Comparison of ENCODE assay signal across 29 cellular contexts in the genomic region with DNA sequence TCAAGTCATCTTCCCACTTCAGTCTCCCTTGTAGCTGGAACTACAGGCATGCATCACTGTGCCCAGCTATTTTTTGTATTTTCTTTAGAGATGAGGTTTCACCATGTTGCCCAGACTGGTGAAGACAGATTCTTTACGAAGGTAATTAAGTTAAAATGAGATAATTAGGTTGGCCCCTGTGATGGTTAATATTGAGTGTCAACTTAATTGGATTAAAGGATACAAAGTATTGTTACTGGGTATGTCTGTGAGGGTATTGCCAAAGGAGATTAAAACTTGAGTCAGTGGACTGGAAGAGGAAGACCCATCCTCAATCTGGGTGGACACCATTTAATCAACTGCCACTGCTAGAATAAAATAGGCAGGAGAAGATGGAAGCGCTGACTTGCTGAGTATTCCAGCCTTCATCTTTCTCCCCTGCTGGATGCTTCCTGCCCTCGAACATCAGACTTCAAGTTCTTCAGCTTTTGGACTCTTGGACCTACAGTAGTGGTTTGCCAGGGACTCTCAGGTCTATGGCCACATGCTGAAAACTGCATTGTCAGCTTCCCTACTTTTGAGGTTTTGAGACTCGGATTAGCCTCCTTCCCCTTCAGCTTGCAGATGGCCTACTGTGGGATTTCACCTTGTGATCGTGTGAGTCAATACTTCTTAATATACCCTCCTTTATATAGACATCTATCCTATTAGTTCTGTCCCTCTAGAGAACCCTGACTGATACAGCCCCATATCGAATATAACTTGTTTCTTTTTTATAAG.
"Had no signal": no experiment of that assay in that cellular context is flagged by ENCODE, and none has a peak within 500 bp of the region (broad histone marks: within the 10 kb centered on the region; RNA-seq: fewer than 3 reads in every experiment).

No MANE protein-coding gene starts in this region.

- H2AFZ ChIP-seq: hepatocyte, neural progenitor cell, parathyroid adenoma had no signal

- DNase-seq: effector CD8-positive, alpha-beta T cell; foreskin keratinocyte; heart left ventricle; kidney; left lung; mesenchymal stem cell; mucosa of descending colon; naive thymus-derived CD4-positive, alpha-beta T cell; stimulated activated CD4-positive, alpha-beta T cell treated with anti-CD3 and anti-CD28 coated beads, Interleukin-12 subunit alpha, Interleukin-12 subunit beta, amount 100 ng/mL, for 4 hours; stimulated activated CD4-positive, alpha-beta T cell treated with anti-CD3 and anti-CD28 coated beads, Interleukin-1b, Interleukin-23, amount 100 ng/mL, for 48 hours; stimulated activated CD4-positive, alpha-beta T cell treated with anti-CD3 and anti-CD28 coated beads, Interleukin-4, amount 100 ng/mL, for 1 hour; stimulated activated CD8-positive, alpha-beta memory T cell treated with anti-CD3 and anti-CD28 coated beads, Interleukin-4, amount 100 ng/mL, for 48 hours; stimulated activated naive CD4-positive, alpha-beta T cell; stimulated activated naive CD8-positive, alpha-beta T cell treated with anti-CD3 and anti-CD28 coated beads, Interleukin-15, amount 100 ng/mL, for 72 hours; transverse colon; upper lobe of right lung; uterus had no signal

- ATAC-seq: foreskin keratinocyte; gastroesophageal sphincter; heart left ventricle; left lung; mucosa of descending colon; naive thymus-derived CD4-positive, alpha-beta T cell; sciatic nerve; stimulated activated naive CD8-positive, alpha-beta T cell treated with anti-CD3 and anti-CD28 coated beads, Interleukin-15, amount 100 ng/mL, for 72 hours; upper lobe of right lung had no signal

- H3K27ac ChIP-seq: esophagus muscularis mucosa, foreskin keratinocyte, gastroesophageal sphincter, heart left ventricle, hepatocyte, left lung, neural progenitor cell, parathyroid adenoma, suprapubic skin, transverse colon, upper lobe of right lung, uterus had no signal

- H3K9me3 Mint-ChIP-seq: mesothelial cell of epicardium, nephron, neural progenitor cell had no signal

- H3K4me3 ChIP-seq: esophagus muscularis mucosa, gastroesophageal sphincter, heart left ventricle, hepatocyte, left lung, mucosa of descending colon, neural progenitor cell, smooth muscle cell, suprapubic skin, transverse colon, upper lobe of right lung, uterus had no signal

- H3K4me2 ChIP-seq: hepatocyte, neural progenitor cell, smooth muscle cell had no signal

- H3K4me1 ChIP-seq: esophagus muscularis mucosa, gastroesophageal sphincter, heart left ventricle, left lung, neural progenitor cell, parathyroid adenoma, suprapubic skin, transverse colon, upper lobe of right lung, uterus had no signal

- H3K4me3 Mint-ChIP-seq: mesothelial cell of epicardium; naive thymus-derived CD4-positive, alpha-beta T cell; nephron; neural progenitor cell; stimulated activated naive CD8-positive, alpha-beta T cell treated with anti-CD3 and anti-CD28 coated beads, Interleukin-15, amount 100 ng/mL, for 72 hours had no signal

- H3K27ac Mint-ChIP-seq: mesothelial cell of epicardium; naive thymus-derived CD4-positive, alpha-beta T cell; nephron; progenitor cell of endocrine pancreas; stimulated activated naive CD8-positive, alpha-beta T cell treated with anti-CD3 and anti-CD28 coated beads, Interleukin-15, amount 100 ng/mL, for 72 hours had no signal

- H3K27me3 ChIP-seq: esophagus muscularis mucosa, foreskin keratinocyte, gastroesophageal sphincter, heart left ventricle, hepatocyte, left lung, neural progenitor cell, suprapubic skin, transverse colon, upper lobe of right lung, uterus had no signal

- H3K36me3 Mint-ChIP-seq: mesothelial cell of epicardium; naive thymus-derived CD4-positive, alpha-beta T cell; neural progenitor cell had no signal

- H3K4me1 Mint-ChIP-seq: mesothelial cell of epicardium; naive thymus-derived CD4-positive, alpha-beta T cell; nephron; neural progenitor cell; stimulated activated naive CD8-positive, alpha-beta T cell treated with anti-CD3 and anti-CD28 coated beads, Interleukin-15, amount 100 ng/mL, for 72 hours had no signal

- H3K36me3 ChIP-seq: esophagus muscularis mucosa, gastroesophageal sphincter, heart left ventricle, left lung, neural progenitor cell, suprapubic skin, transverse colon, upper lobe of right lung, uterus had no signal

- FAIRE-seq: endothelial cell of umbilical vein, kidney had no signal

- H3K9ac ChIP-seq: neural progenitor cell, parathyroid adenoma had no signal

- H3K79me2 ChIP-seq: hepatocyte, parathyroid adenoma had no signal

- H3K9me3 ChIP-seq: esophagus muscularis mucosa, gastroesophageal sphincter, heart left ventricle, left lung, mucosa of descending colon, suprapubic skin, transverse colon, upper lobe of right lung, uterus had no signal

- H3K27me3 Mint-ChIP-seq: progenitor cell of endocrine pancreas had no signal
